ENCODE assay signal across 9 cellular contexts in genomic region chr10:122044713-122045112, GRCh38. TPM values are rescaled to one million over a fixed set of nuclear protein-coding genes. Genes with fewer than 3 reads are reported as not detected.
DNase-seq lines count a peak whose midpoint lies in the region; ATAC-seq and TF ChIP-seq lines count a peak whose summit lies in the region.
"Had no signal": no experiment of that assay in that cellular context is flagged by ENCODE, and none has a peak within 500 bp of the region (broad histone marks: within the 10 kb centered on the region; RNA-seq: fewer than 3 reads in every experiment).

No MANE protein-coding gene starts in this region.

- H3K9me3 ChIP-seq in adipocyte (ENCODE audit: control insufficient read depth, low read length) (no peaks in the 10 kb centered on the region), left ventricle myocardium inferior (replicated peaks) (no peaks in the 10 kb centered on the region)

- H3K27me3 ChIP-seq in adipocyte (replicated peaks; ENCODE audit: control insufficient read depth, insufficient read depth, low read length) (peaks cover 15% of the 10 kb centered on the region), left ventricle myocardium inferior (ENCODE audit: low read depth) (no peaks in the 10 kb centered on the region)

- H3K4me1 ChIP-seq in adipocyte (ENCODE audit: control insufficient read depth, insufficient read depth, low read length) = peaks cover 20% of the 10 kb centered on the region
- H3K4me1 ChIP-seq in left ventricle myocardium inferior = peaks cover 56% of the 10 kb centered on the region

- DNase-seq in EH (ENCODE audit: low read depth) (peak; percentile 50), adipocyte (ENCODE audit: low read depth) (peak; percentile 40), left ventricle myocardium inferior (no peak), posterior vena cava (ENCODE audit: low spot score) (peak; percentile 56), SIG-M5 treated with dmso at 0.1 percent for 504 hours (lab: John Stamatoyannopoulos, UW; ENCODE audit: unreplicated experiment) (no peak), amniotic stem cell (lab: John Stamatoyannopoulos, UW) (no peak)
- DNase-seq in activated T-cell treated with anti-CD3 and anti-CD28 coated beads, Interleukin-2, amount 50 U/mL, for 1 hour = no peak
- DNase-seq: activated naive CD8-positive, alpha-beta T cell treated with anti-CD3 and anti-CD28 coated beads, Interleukin-2, amount 10 ng/mL, durations not matched to agents 7 days and 5 days had no signal

- intact Hi-C loops in left ventricle myocardium inferior (cut with micrococcal nuclease) = no loop called here
- intact Hi-C loops in posterior vena cava (cut with DNase I) = loop anchor here in 1 of 2 donors (5.0 kb wide), 1 partner anchor 52 kb away; no protein-coding TSS in a partner anchor

- no peak overlapping the region for H3K9ac ChIP-seq in adipocyte (ENCODE audit: low read length)

- ATAC-seq in HG03521 (IDR thresholded peaks at IDR 0.05; ENCODE audit: unreplicated experiment) = no peak

- peak overlapping the region; percentile 74 for H3K27ac ChIP-seq in left ventricle myocardium inferior (replicated peaks)

- H3K36me3 ChIP-seq in adipocyte (ENCODE audit: control insufficient read depth, insufficient read depth, low read length, severe bottlenecking) = no peaks in the 10 kb centered on the region
- H3K36me3 ChIP-seq in left ventricle myocardium inferior = no peaks in the 10 kb centered on the region

- H3K4me3 ChIP-seq in adipocyte (ENCODE audit: low read length) (peak overlapping the region; percentile 47), left ventricle myocardium inferior (no peak overlapping the region)

- no peak for TF ChIP-seq CTCF in left ventricle myocardium inferior (IDR thresholded peaks at IDR 0.05; ENCODE audit: borderline replicate concordance)

RNA-seq across cellular contexts. Expression of gene TACC2, which starts 55.8 kb away (rescaled TPM):
- 400 TPM for total RNA-seq in left ventricle myocardium inferior
- total RNA-seq in posterior vena cava = 10 to 100 TPM; 54.6 to 75.8 TPM
- total RNA-seq: activated naive CD8-positive, alpha-beta T cell treated with anti-CD3 and anti-CD28 coated beads, Interleukin-2, amount 10 ng/mL, durations not matched to agents 7 days and 5 days had no signal

Comparison
In these comparisons a context has a peak if more than half of its experiments do, and no peak if none do; other contexts are left out.
1. DNase-seq: peak in EH (single experiment), adipocyte (single experiment) and posterior vena cava (single experiment); none in left ventricle myocardium inferior (single experiment), activated T-cell treated with anti-CD3 and anti-CD28 coated beads, Interleukin-2, amount 50 U/mL, for 1 hour (single experiment), SIG-M5 treated with dmso at 0.1 percent for 504 hours (single experiment) and amniotic stem cell (single experiment).